ENCODE assay signal across 1 cellular context in genomic region chr1:56566040-56566774, GRCh38.
TF ChIP-seq lines count a peak whose summit lies in the region.

No MANE protein-coding gene starts in this region.

TF ChIP-seq in WTC11, 78 proteins besides CTCF, POLR2A, EP300 and RAD21 (continued from another document):
- TF ChIP-seq ZNF425 (CRISPR knock-in tag; conservative IDR thresholded peaks at IDR 0.05) (no peak), MYBL2 (CRISPR knock-in tag; IDR thresholded peaks at IDR 0.05) (no peak), ATF2 (CRISPR knock-in tag; IDR thresholded peaks at IDR 0.05; ENCODE audit: borderline replicate concordance, low read depth) (no peak)
TF ChIP-seq in WTC11: peak in this region for 0.
